In genomic region chr12:8914716-8915526, GRCh38 we compare ENCODE assay signal across 8 cellular contexts. TPM values are rescaled to one million over a fixed set of nuclear protein-coding genes. Genes with fewer than 3 reads are reported as not detected.
DNase-seq lines count a peak whose midpoint lies in the region; ATAC-seq and TF ChIP-seq lines count a peak whose summit lies in the region.

No MANE protein-coding gene starts in this region.

- H3K27ac ChIP-seq in HUES64 (ENCODE audit: low read depth, low read length) = peak overlapping the region; percentile 70
- peak overlapping the region; percentile 56 for H3K27ac ChIP-seq in rectal smooth muscle tissue (ENCODE audit: low read depth, low read length)
- H3K27ac ChIP-seq in uterus = peak overlapping the region; percentile 91 to 96

- H3K9ac ChIP-seq in HUES64 (ENCODE audit: low read depth, low read length) = peak overlapping the region; percentile 91
- peak overlapping the region; percentile 60 for H3K9ac ChIP-seq in adipocyte (ENCODE audit: low read length)
- peak overlapping the region; percentile 61 for H3K9ac ChIP-seq in rectal smooth muscle tissue (ENCODE audit: low read length)

- in situ Hi-C loops in Caki2 (cut with HindIII; ENCODE audit: low pct_unique_long_range_greater_than_20kb, low sequenced_read_pairs) = no loop called here

- H3K36me3 ChIP-seq in HUES64 (ENCODE audit: insufficient read depth, low read length) (peaks cover 35% of the 10 kb centered on the region), adipocyte (ENCODE audit: control insufficient read depth, insufficient read depth, low read length, severe bottlenecking) (no peaks in the 10 kb centered on the region), rectal smooth muscle tissue (ENCODE audit: control insufficient read depth, insufficient read depth, low read length) (no peaks in the 10 kb centered on the region), uterus (no peaks in the 10 kb centered on the region)

- peak; percentile 72 for ATAC-seq in GM21423 (IDR thresholded peaks at IDR 0.05; ENCODE audit: unreplicated experiment)
- ATAC-seq in SK-N-SH treated with all-trans-retinoic acid at 6 μM for 48 hours = peak; percentile 92
- peak; percentile 70 for ATAC-seq in left ventricle myocardium superior

- DNase-seq in Caki2 (ENCODE audit: low read depth) (peak; percentile 75), adipocyte (ENCODE audit: low read depth) (peak; percentile 56), left ventricle myocardium superior (peak; percentile 63), uterus (peak; percentile 41 to 46)

- no peak for TF ChIP-seq CTCF in uterus (IDR thresholded peaks at IDR 0.05)

- WGBS in HUES64 = under 1% methylated on average over 30 of the region's 35 CpGs

- peak overlapping the region; percentile 100 for H3K4me3 ChIP-seq in HUES64 (ENCODE audit: low read length)
- H3K4me3 ChIP-seq in adipocyte (ENCODE audit: low read length) = peak overlapping the region; percentile 83
- peak overlapping the region; percentile 89 for H3K4me3 ChIP-seq in rectal smooth muscle tissue (ENCODE audit: low read length)
- H3K4me3 ChIP-seq in uterus = peak overlapping the region; percentile 66 to 82

- H3K4me1 ChIP-seq in HUES64 (ENCODE audit: insufficient read depth, low read length) = peaks cover 51% of the 10 kb centered on the region
- H3K4me1 ChIP-seq in adipocyte (ENCODE audit: control insufficient read depth, insufficient read depth, low read length) = peaks cover 13% of the 10 kb centered on the region
- H3K4me1 ChIP-seq in rectal smooth muscle tissue (ENCODE audit: control insufficient read depth, insufficient read depth, low read length) = peaks cover 7% of the 10 kb centered on the region
- H3K4me1 ChIP-seq in uterus = peaks cover 0 to 7% of the 10 kb centered on the region in 2 donors

- TF ChIP-seq POLR2A in uterus (IDR thresholded peaks at IDR 0.05) = peak in 1 of 2 donors; percentile 8

- H3K27me3 ChIP-seq in HUES64 (ENCODE audit: insufficient read depth, low read length) (no peaks in the 10 kb centered on the region), adipocyte (replicated peaks; ENCODE audit: control insufficient read depth, insufficient read depth, low read length) (no peaks in the 10 kb centered on the region), rectal smooth muscle tissue (ENCODE audit: control insufficient read depth, insufficient read depth, low read length) (no peaks in the 10 kb centered on the region), uterus (no peaks in the 10 kb centered on the region)

- no peaks in the 10 kb centered on the region for H3K9me3 ChIP-seq in HUES64 (ENCODE audit: insufficient read depth, low read depth, low read length)
- H3K9me3 ChIP-seq in adipocyte (ENCODE audit: control insufficient read depth, low read length) = no peaks in the 10 kb centered on the region
- no peaks in the 10 kb centered on the region for H3K9me3 ChIP-seq in uterus

- intact Hi-C loops in left ventricle myocardium superior (cut with micrococcal nuclease) (no loop called here), uterus (cut with DNase I; ENCODE audit: low total_unique reads) (no loop called here)

TF ChIP-seq in SK-N-SH treated with all-trans-retinoic acid at 6 μM for 48 hours, 23 proteins besides CTCF, POLR2A, EP300 and RAD21:
- TF ChIP-seq BACH2 (CRISPR knock-in tag; IDR thresholded peaks at IDR 0.05; ENCODE audit: borderline replicate concordance) (no peak), RARB (CRISPR knock-in tag; IDR thresholded peaks at IDR 0.05) (no peak), ZFP3 (CRISPR knock-in tag; IDR thresholded peaks at IDR 0.05) (no peak), CSDC2 (CRISPR knock-in tag; IDR thresholded peaks at IDR 0.05) (no peak), ARNTL (CRISPR knock-in tag; IDR thresholded peaks at IDR 0.05; ENCODE audit: borderline replicate concordance, low read depth) (no peak), ZFP30 (CRISPR knock-in tag; IDR thresholded peaks at IDR 0.05) (no peak), TOX (CRISPR knock-in tag; IDR thresholded peaks at IDR 0.05; ENCODE audit: borderline replicate concordance) (no peak), TCF4 (CRISPR knock-in tag; IDR thresholded peaks at IDR 0.05; ENCODE audit: borderline replicate concordance) (no peak), POU6F1 (CRISPR knock-in tag; IDR thresholded peaks at IDR 0.05; ENCODE audit: borderline replicate concordance, low read depth) (no peak), ZNF70 (CRISPR knock-in tag; IDR thresholded peaks at IDR 0.05) (no peak), CREB5 (CRISPR knock-in tag; IDR thresholded peaks at IDR 0.05; ENCODE audit: low read depth) (no peak), PPARA (CRISPR knock-in tag; IDR thresholded peaks at IDR 0.05; ENCODE audit: borderline replicate concordance) (no peak), ESRRG (CRISPR knock-in tag; IDR thresholded peaks at IDR 0.05) (no peak)
- TF ChIP-seq, protein P1, sequence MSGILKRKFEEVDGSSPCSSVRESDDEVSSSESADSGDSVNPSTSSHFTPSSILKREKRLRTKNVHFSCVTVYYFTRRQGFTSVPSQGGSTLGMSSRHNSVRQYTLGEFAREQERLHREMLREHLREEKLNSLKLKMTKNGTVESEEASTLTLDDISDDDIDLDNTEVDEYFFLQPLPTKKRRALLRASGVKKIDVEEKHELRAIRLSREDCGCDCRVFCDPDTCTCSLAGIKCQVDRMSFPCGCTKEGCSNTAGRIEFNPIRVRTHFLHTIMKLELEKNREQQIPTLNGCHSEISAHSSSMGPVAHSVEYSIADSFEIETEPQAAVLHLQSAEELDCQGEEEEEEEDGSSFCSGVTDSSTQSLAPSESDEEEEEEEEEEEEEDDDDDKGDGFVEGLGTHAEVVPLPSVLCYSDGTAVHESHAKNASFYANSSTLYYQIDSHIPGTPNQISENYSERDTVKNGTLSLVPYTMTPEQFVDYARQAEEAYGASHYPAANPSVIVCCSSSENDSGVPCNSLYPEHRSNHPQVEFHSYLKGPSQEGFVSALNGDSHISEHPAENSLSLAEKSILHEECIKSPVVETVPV (CRISPR knock-in tag; IDR thresholded peaks at IDR 0.05) = no peak
- TF ChIP-seq, protein P2, sequence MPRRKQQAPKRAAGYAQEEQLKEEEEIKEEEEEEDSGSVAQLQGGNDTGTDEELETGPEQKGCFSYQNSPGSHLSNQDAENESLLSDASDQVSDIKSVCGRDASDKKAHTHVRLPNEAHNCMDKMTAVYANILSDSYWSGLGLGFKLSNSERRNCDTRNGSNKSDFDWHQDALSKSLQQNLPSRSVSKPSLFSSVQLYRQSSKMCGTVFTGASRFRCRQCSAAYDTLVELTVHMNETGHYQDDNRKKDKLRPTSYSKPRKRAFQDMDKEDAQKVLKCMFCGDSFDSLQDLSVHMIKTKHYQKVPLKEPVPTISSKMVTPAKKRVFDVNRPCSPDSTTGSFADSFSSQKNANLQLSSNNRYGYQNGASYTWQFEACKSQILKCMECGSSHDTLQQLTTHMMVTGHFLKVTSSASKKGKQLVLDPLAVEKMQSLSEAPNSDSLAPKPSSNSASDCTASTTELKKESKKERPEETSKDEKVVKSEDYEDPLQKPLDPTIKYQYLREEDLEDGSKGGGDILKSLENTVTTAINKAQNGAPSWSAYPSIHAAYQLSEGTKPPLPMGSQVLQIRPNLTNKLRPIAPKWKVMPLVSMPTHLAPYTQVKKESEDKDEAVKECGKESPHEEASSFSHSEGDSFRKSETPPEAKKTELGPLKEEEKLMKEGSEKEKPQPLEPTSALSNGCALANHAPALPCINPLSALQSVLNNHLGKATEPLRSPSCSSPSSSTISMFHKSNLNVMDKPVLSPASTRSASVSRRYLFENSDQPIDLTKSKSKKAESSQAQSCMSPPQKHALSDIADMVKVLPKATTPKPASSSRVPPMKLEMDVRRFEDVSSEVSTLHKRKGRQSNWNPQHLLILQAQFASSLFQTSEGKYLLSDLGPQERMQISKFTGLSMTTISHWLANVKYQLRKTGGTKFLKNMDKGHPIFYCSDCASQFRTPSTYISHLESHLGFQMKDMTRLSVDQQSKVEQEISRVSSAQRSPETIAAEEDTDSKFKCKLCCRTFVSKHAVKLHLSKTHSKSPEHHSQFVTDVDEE (CRISPR knock-in tag; IDR thresholded peaks at IDR 0.05) = no peak

RNA-seq across cellular contexts. Expression of gene PHC1, which starts 0.6 kb away (rescaled TPM):
- total RNA-seq in Caki2 (2014; rRNA removed; shearing (Covaris generic); ENCODE audit: low replicate concordance) = 5.9 and 8.0 TPM in 2 replicates
- polyA plus RNA-seq in HUES64 (2013, experiment 1 of 2) = 298 TPM
- 294 TPM for polyA plus RNA-seq in HUES64 (2013, experiment 2 of 2)
- total RNA-seq in left ventricle myocardium superior (24.7 TPM), uterus (10 to 100 TPM; 27.7 to 82.0 (median 53.7) TPM)

RNA-seq across cellular contexts. Expression of gene M6PR, which starts 34.5 kb away (rescaled TPM):
- 157 and 179 TPM in 2 replicates for total RNA-seq in Caki2 (2014; rRNA removed; shearing (Covaris generic); ENCODE audit: low replicate concordance)
- 72.1 TPM for polyA plus RNA-seq in HUES64 (2013, experiment 1 of 2)
- polyA plus RNA-seq in HUES64 (2013, experiment 2 of 2) = 82.5 TPM
- 87.5 TPM for total RNA-seq in left ventricle myocardium superior
- total RNA-seq in uterus = 100 to 1,000 TPM in 1 of 4 donors, 10 to 100 TPM in 3; 45.9 to 128 (median 75.4) TPM

Comparison
In these comparisons a context has a peak if more than half of its experiments do, and no peak if none do; other contexts are left out.
1. Peak in every context shown above with its lines: DNase-seq, ATAC-seq, H3K4me3 ChIP-seq and H3K27ac ChIP-seq.